ENCODE assay signal across 2 cellular contexts in genomic region chr19:16582486-16583261, GRCh38.
A peak's percentile ranks its signal among the peaks of the same experiment; 100 is the strongest.
TF ChIP-seq lines count a peak whose summit lies in the region.

No MANE protein-coding gene starts in this region.

TF ChIP-seq in HEK293, 187 proteins besides CTCF, POLR2A, EP300 and RAD21:
- TF ChIP-seq BCL11B (tag by site-specific recombination; IDR thresholded peaks at IDR 0.05; ENCODE audit: low read depth) (no peak), GLIS1 (tag by site-specific recombination; IDR thresholded peaks at IDR 0.05) (0 out of 2 replicates have a peak, but pooled peaks have one; percentile 17)

TF ChIP-seq in HepG2, 621 proteins besides CTCF, POLR2A, EP300 and RAD21:
- TF ChIP-seq MAX (IDR thresholded peaks at IDR 0.05): no peak
- TF ChIP-seq ZBTB4 (CRISPR knock-in tag; IDR thresholded peaks at IDR 0.05; ENCODE audit: borderline replicate concordance): no peak
- no peak for TF ChIP-seq STAT5B (CRISPR knock-in tag; IDR thresholded peaks at IDR 0.05)
- TF ChIP-seq ZNF816 (CRISPR knock-in tag; IDR thresholded peaks at IDR 0.05; ENCODE audit: borderline replicate concordance): no peak
- TF ChIP-seq ATF7 (IDR thresholded peaks at IDR 0.05): no peak
- no peak for TF ChIP-seq ATF7 (CRISPR knock-in tag; IDR thresholded peaks at IDR 0.05)
- no peak for TF ChIP-seq ZNF543 (CRISPR knock-in tag; IDR thresholded peaks at IDR 0.05)
- TF ChIP-seq ZKSCAN5 (CRISPR knock-in tag; IDR thresholded peaks at IDR 0.05): no peak
- TF ChIP-seq ATF5 (CRISPR knock-in tag; IDR thresholded peaks at IDR 0.05; ENCODE audit: low read depth): no peak
- no peak for TF ChIP-seq TOPORS (CRISPR knock-in tag; IDR thresholded peaks at IDR 0.05)
- no peak for TF ChIP-seq EZH2 (conservative IDR thresholded peaks at IDR 0.05; ENCODE audit: low read depth, low read length)
- no peak for TF ChIP-seq ZNF256 (CRISPR knock-in tag; conservative IDR thresholded peaks at IDR 0.05)
- TF ChIP-seq MLLT10 (CRISPR knock-in tag; IDR thresholded peaks at IDR 0.05): no peak
- TF ChIP-seq NCOA1 (CRISPR knock-in tag; IDR thresholded peaks at IDR 0.05): no peak
- TF ChIP-seq ZNF629 (CRISPR knock-in tag; conservative IDR thresholded peaks at IDR 0.05): no peak
- TF ChIP-seq NCOR1 (IDR thresholded peaks at IDR 0.05; ENCODE audit: borderline replicate concordance, low read length): no peak
